1 cellular context compared by ENCODE assay signal in the genomic region with DNA sequence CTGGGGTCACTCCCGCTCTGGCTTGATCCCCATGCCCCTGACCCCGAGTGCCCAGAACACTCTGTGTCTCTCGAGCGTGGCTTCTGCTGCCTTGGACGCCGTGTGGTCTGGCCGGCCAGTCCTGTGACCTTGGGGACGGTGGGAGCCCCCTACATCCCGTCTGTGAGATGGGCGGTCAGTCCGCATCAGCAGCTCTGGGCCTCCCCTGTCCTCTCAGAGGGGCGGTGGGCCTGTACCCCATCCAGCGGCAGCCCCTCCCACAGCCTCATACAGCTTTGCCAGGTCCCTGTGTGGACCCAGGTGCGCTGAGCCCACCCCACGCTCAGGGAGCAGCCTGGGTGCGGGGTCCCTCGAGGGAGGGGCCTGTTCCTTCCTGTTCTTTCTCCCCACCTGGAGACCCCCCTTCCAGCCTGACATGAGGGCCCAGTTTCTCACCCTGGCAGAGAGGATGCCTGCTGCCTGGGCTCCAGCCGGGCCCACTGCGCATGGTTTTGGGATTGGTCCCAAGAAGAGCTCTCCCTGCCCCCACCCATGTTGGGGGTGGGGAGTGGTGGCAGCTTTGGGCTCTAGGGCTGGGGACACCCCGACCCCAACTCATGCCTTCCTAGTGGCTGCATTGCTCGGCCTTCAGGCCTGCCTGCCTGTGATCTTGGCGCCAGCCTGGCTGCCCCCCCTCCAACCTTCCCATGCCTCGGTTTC.
TF ChIP-seq lines count a peak whose summit lies in the region.

No MANE protein-coding gene starts in this region.

TF ChIP-seq in GM23338, 12 proteins besides CTCF, POLR2A, EP300 and RAD21 (continued from another document):
- TF ChIP-seq, protein P1, sequence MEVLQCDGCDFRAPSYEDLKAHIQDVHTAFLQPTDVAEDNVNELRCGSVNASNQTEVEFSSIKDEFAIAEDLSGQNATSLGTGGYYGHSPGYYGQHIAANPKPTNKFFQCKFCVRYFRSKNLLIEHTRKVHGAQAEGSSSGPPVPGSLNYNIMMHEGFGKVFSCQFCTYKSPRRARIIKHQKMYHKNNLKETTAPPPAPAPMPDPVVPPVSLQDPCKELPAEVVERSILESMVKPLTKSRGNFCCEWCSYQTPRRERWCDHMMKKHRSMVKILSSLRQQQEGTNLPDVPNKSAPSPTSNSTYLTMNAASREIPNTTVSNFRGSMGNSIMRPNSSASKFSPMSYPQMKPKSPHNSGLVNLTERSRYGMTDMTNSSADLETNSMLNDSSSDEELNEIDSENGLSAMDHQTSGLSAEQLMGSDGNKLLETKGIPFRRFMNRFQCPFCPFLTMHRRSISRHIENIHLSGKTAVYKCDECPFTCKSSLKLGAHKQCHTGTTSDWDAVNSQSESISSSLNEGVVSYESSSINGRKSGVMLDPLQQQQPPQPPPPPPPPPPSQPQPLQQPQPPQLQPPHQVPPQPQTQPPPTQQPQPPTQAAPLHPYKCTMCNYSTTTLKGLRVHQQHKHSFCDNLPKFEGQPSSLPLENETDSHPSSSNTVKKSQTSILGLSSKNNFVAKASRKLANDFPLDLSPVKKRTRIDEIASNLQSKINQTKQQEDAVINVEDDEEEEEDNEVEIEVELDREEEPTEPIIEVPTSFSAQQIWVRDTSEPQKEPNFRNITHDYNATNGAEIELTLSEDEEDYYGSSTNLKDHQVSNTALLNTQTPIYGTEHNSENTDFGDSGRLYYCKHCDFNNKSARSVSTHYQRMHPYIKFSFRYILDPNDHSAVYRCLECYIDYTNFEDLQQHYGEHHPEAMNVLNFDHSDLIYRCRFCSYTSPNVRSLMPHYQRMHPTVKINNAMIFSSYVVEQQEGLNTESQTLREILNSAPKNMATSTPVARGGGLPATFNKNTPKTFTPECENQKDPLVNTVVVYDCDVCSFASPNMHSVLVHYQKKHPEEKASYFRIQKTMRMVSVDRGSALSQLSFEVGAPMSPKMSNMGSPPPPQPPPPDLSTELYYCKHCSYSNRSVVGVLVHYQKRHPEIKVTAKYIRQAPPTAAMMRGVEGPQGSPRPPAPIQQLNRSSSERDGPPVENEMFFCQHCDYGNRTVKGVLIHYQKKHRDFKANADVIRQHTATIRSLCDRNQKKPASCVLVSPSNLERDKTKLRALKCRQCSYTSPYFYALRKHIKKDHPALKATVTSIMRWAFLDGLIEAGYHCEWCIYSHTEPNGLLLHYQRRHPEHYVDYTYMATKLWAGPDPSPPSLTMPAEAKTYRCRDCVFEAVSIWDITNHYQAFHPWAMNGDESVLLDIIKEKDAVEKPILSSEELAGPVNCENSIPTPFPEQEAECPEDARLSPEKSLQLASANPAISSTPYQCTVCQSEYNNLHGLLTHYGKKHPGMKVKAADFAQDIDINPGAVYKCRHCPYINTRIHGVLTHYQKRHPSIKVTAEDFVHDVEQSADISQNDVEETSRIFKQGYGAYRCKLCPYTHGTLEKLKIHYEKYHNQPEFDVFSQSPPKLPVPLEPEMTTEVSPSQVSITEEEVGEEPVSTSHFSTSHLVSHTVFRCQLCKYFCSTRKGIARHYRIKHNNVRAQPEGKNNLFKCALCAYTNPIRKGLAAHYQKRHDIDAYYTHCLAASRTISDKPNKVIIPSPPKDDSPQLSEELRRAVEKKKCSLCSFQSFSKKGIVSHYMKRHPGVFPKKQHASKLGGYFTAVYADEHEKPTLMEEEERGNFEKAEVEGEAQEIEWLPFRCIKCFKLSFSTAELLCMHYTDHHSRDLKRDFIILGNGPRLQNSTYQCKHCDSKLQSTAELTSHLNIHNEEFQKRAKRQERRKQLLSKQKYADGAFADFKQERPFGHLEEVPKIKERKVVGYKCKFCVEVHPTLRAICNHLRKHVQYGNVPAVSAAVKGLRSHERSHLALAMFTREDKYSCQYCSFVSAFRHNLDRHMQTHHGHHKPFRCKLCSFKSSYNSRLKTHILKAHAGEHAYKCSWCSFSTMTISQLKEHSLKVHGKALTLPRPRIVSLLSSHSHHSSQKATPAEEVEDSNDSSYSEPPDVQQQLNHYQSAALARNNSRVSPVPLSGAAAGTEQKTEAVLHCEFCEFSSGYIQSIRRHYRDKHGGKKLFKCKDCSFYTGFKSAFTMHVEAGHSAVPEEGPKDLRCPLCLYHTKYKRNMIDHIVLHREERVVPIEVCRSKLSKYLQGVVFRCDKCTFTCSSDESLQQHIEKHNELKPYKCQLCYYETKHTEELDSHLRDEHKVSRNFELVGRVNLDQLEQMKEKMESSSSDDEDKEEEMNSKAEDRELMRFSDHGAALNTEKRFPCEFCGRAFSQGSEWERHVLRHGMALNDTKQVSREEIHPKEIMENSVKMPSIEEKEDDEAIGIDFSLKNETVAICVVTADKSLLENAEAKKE (CRISPR knock-in tag; IDR thresholded peaks at IDR 0.05), result no peak
- TF ChIP-seq EZH2 (IDR thresholded peaks at IDR 0.05; ENCODE audit: low read depth, unreplicated experiment) (no peak), CREB1 (CRISPR knock-in tag; IDR thresholded peaks at IDR 0.05; ENCODE audit: low read depth) (no peak), NANOG (IDR thresholded peaks at IDR 0.05; ENCODE audit: borderline replicate concordance) (no peak), EZH2phosphoT487 (IDR thresholded peaks at IDR 0.05; ENCODE audit: unreplicated experiment) (no peak), STAT1 (IDR thresholded peaks at IDR 0.05; ENCODE audit: unreplicated experiment) (no peak), ZNF331 (CRISPR knock-in tag; IDR thresholded peaks at IDR 0.05; ENCODE audit: low read depth) (no peak), POLR2AphosphoS5 (IDR thresholded peaks at IDR 0.05; ENCODE audit: low read depth) (no peak), ZNF114 (CRISPR knock-in tag; IDR thresholded peaks at IDR 0.05) (no peak)
- TF ChIP-seq, protein P2, sequence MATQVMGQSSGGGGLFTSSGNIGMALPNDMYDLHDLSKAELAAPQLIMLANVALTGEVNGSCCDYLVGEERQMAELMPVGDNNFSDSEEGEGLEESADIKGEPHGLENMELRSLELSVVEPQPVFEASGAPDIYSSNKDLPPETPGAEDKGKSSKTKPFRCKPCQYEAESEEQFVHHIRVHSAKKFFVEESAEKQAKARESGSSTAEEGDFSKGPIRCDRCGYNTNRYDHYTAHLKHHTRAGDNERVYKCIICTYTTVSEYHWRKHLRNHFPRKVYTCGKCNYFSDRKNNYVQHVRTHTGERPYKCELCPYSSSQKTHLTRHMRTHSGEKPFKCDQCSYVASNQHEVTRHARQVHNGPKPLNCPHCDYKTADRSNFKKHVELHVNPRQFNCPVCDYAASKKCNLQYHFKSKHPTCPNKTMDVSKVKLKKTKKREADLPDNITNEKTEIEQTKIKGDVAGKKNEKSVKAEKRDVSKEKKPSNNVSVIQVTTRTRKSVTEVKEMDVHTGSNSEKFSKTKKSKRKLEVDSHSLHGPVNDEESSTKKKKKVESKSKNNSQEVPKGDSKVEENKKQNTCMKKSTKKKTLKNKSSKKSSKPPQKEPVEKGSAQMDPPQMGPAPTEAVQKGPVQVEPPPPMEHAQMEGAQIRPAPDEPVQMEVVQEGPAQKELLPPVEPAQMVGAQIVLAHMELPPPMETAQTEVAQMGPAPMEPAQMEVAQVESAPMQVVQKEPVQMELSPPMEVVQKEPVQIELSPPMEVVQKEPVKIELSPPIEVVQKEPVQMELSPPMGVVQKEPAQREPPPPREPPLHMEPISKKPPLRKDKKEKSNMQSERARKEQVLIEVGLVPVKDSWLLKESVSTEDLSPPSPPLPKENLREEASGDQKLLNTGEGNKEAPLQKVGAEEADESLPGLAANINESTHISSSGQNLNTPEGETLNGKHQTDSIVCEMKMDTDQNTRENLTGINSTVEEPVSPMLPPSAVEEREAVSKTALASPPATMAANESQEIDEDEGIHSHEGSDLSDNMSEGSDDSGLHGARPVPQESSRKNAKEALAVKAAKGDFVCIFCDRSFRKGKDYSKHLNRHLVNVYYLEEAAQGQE (IDR thresholded peaks at IDR 0.05; ENCODE audit: unreplicated experiment), result no peak
- TF ChIP-seq, protein P3, sequence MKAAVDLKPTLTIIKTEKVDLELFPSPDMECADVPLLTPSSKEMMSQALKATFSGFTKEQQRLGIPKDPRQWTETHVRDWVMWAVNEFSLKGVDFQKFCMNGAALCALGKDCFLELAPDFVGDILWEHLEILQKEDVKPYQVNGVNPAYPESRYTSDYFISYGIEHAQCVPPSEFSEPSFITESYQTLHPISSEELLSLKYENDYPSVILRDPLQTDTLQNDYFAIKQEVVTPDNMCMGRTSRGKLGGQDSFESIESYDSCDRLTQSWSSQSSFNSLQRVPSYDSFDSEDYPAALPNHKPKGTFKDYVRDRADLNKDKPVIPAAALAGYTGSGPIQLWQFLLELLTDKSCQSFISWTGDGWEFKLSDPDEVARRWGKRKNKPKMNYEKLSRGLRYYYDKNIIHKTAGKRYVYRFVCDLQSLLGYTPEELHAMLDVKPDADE (IDR thresholded peaks at IDR 0.05), result no peak
